23 cellular contexts compared by ENCODE assay signal in genomic region chr5:133993563-133993962, GRCh38. TPM values are rescaled to one million over a fixed set of nuclear protein-coding genes. Genes with fewer than 3 reads are reported as not detected.
DNase-seq lines count a peak whose midpoint lies in the region; ATAC-seq and TF ChIP-seq lines count a peak whose summit lies in the region.
"Had no signal": no experiment of that assay in that cellular context is flagged by ENCODE, and none has a peak within 500 bp of the region (broad histone marks: within the 10 kb centered on the region; RNA-seq: fewer than 3 reads in every experiment).

No MANE protein-coding gene starts in this region.

- peak overlapping the region in 3 of 10 experiments; percentile 53 to 64 (median 63); a peak in 6 of 20 replicates for H3K4me3 ChIP-seq in BLaER1 treated with 17β-estradiol and CSF1 and Interleukin-3, amounts not matched to agents 10 nM and 100 nM
- H3K4me3 ChIP-seq in osteoblast (ENCODE audit: insufficient read depth, low read length) (no peak overlapping the region), upper lobe of right lung (no peak overlapping the region)
- H3K4me3 ChIP-seq: esophagus muscularis mucosa, gastroesophageal sphincter, sigmoid colon had no signal

- H3K4me2 ChIP-seq in BLaER1 treated with 17β-estradiol and CSF1 and Interleukin-3, amounts not matched to agents 10 nM and 100 nM = peak overlapping the region; percentile 77 to 100 (median 97)
- H3K4me2 ChIP-seq in osteoblast (ENCODE audit: insufficient read depth, low read length) = peak overlapping the region; percentile 23

- peaks cover 27% of the 10 kb centered on the region for H3K36me3 Mint-ChIP-seq in activated CD8-positive, alpha-beta memory T cell treated with anti-CD3 and anti-CD28 coated beads, Interleukin-2, amount 10 ng/mL, durations not matched to agents 7 days and 5 days

- peaks cover 25% of the 10 kb centered on the region for H3K4me1 Mint-ChIP-seq in activated CD8-positive, alpha-beta memory T cell treated with anti-CD3 and anti-CD28 coated beads, Interleukin-2, amount 10 ng/mL, durations not matched to agents 7 days and 5 days

- H3K27me3 ChIP-seq in BLaER1 treated with 17β-estradiol and CSF1 and Interleukin-3, amounts not matched to agents 10 nM and 100 nM = no peaks in the 10 kb centered on the region
- H3K27me3 ChIP-seq in osteoblast (ENCODE audit: insufficient read depth, low read length) (no peaks in the 10 kb centered on the region), upper lobe of right lung (no peaks in the 10 kb centered on the region)
- H3K27me3 ChIP-seq: esophagus muscularis mucosa, gastroesophageal sphincter, sigmoid colon had no signal

- H3K36me3 ChIP-seq in BLaER1 treated with 17β-estradiol and CSF1 and Interleukin-3, amounts not matched to agents 10 nM and 100 nM = peaks cover 25 to 44% (median 39%) of the 10 kb centered on the region in 11 experiments
- H3K36me3 ChIP-seq in osteoblast (ENCODE audit: insufficient read depth, low read length) (peaks cover 29% of the 10 kb centered on the region), upper lobe of right lung (peaks cover 36% of the 10 kb centered on the region)

- peak overlapping the region in 4 of 11 experiments; percentile 1 to 76 (median 36); a peak in 4 of 22 replicates for H3K27ac ChIP-seq in BLaER1 treated with 17β-estradiol and CSF1 and Interleukin-3, amounts not matched to agents 10 nM and 100 nM
- H3K27ac ChIP-seq in VCaP (peak overlapping the region; percentile 78), osteoblast (ENCODE audit: low read depth, low read length) (no peak overlapping the region), upper lobe of right lung (no peak overlapping the region)

- H3K4me1 ChIP-seq in BLaER1 treated with 17β-estradiol and CSF1 and Interleukin-3, amounts not matched to agents 10 nM and 100 nM = peaks cover 88 to 100% (median 99%) of the 10 kb centered on the region in 10 experiments
- H3K4me1 ChIP-seq in osteoblast (ENCODE audit: insufficient read depth, low read length) (peaks cover 38% of the 10 kb centered on the region), upper lobe of right lung (peaks cover 44% of the 10 kb centered on the region)

- TF ChIP-seq CTCF in VCaP (conservative IDR thresholded peaks at IDR 0.05) = no peak
- no peak for TF ChIP-seq CTCF in osteoblast (IDR thresholded peaks at IDR 0.05; ENCODE audit: extremely low read depth, low read depth, low read length)
- TF ChIP-seq CTCF in upper lobe of right lung (IDR thresholded peaks at IDR 0.05) = no peak

- no peaks in the 10 kb centered on the region for H3K9me3 Mint-ChIP-seq in activated CD8-positive, alpha-beta memory T cell treated with anti-CD3 and anti-CD28 coated beads, Interleukin-2, amount 10 ng/mL, durations not matched to agents 7 days and 5 days (ENCODE audit: low read depth)
- H3K9me3 Mint-ChIP-seq: activated naive CD4-positive, alpha-beta T cell treated with anti-CD3 and anti-CD28 coated beads, Interleukin-2, amount 50 U/mL, for 24 hours; CD14-positive monocyte; effector memory CD8-positive, alpha-beta T cell; T-cell had no signal

- ATAC-seq in activated CD8-positive, alpha-beta memory T cell treated with anti-CD3 and anti-CD28 coated beads, Interleukin-2, amount 10 ng/mL, durations not matched to agents 7 days and 5 days = no peak
- no peak for ATAC-seq in upper lobe of right lung
- ATAC-seq: effector memory CD8-positive, alpha-beta T cell; gastroesophageal sphincter; T-cell had no signal

- intact Hi-C loops in upper lobe of right lung (cut with DNase I) = no loop called here

- H3K27ac Mint-ChIP-seq in activated CD8-positive, alpha-beta memory T cell treated with anti-CD3 and anti-CD28 coated beads, Interleukin-2, amount 10 ng/mL, durations not matched to agents 7 days and 5 days = peak overlapping the region; percentile 1
- H3K27ac Mint-ChIP-seq: activated naive CD4-positive, alpha-beta T cell treated with anti-CD3 and anti-CD28 coated beads, Interleukin-2, amount 50 U/mL, for 24 hours; T-cell had no signal

- CTCF ChIA-PET in activated CD8-positive, alpha-beta memory T cell treated with anti-CD3 and anti-CD28 coated beads, Interleukin-2, amount 10 ng/mL, durations not matched to agents 7 days and 5 days (lab: Charles Lee) = interaction anchor here (1.1 to 2.2 kb wide), 3 partner anchors 10 to 46 kb away, joined by 3 to 8 read pairs (median 5); no protein-coding TSS in a partner anchor

- no peaks in the 10 kb centered on the region for H3K27me3 Mint-ChIP-seq in activated CD8-positive, alpha-beta memory T cell treated with anti-CD3 and anti-CD28 coated beads, Interleukin-2, amount 10 ng/mL, durations not matched to agents 7 days and 5 days
- H3K27me3 Mint-ChIP-seq: activated naive CD4-positive, alpha-beta T cell treated with anti-CD3 and anti-CD28 coated beads, Interleukin-2, amount 50 U/mL, for 24 hours; effector memory CD8-positive, alpha-beta T cell; T-cell had no signal

- H3K4me3 Mint-ChIP-seq in activated CD8-positive, alpha-beta memory T cell treated with anti-CD3 and anti-CD28 coated beads, Interleukin-2, amount 10 ng/mL, durations not matched to agents 7 days and 5 days = no peak overlapping the region
- H3K4me3 Mint-ChIP-seq: activated naive CD4-positive, alpha-beta T cell treated with anti-CD3 and anti-CD28 coated beads, Interleukin-2, amount 50 U/mL, for 24 hours; CD14-positive monocyte; effector memory CD8-positive, alpha-beta T cell; T-cell had no signal

- H3K9me3 ChIP-seq in BLaER1 treated with 17β-estradiol and CSF1 and Interleukin-3, amounts not matched to agents 10 nM and 100 nM (replicated peaks in 1 of 11) = no peaks in the 10 kb centered on the region
- H3K9me3 ChIP-seq in osteoblast (ENCODE audit: low read depth, low read length) (no peaks in the 10 kb centered on the region), upper lobe of right lung (no peaks in the 10 kb centered on the region)
- H3K9me3 ChIP-seq: esophagus muscularis mucosa, gastroesophageal sphincter, sigmoid colon had no signal

- H2AFZ ChIP-seq in osteoblast (ENCODE audit: low read length) = no peak overlapping the region

- peak overlapping the region in 3 of 11 experiments; percentile 76 to 80 (median 77); a peak in 5 of 22 replicates for H3K9ac ChIP-seq in BLaER1 treated with 17β-estradiol and CSF1 and Interleukin-3, amounts not matched to agents 10 nM and 100 nM

- peaks cover 72 to 100% (median 100%) of the 10 kb centered on the region in 11 experiments for H4K20me1 ChIP-seq in BLaER1 treated with 17β-estradiol and CSF1 and Interleukin-3, amounts not matched to agents 10 nM and 100 nM
- peaks cover 79% of the 10 kb centered on the region for H4K20me1 ChIP-seq in osteoblast (ENCODE audit: insufficient read depth, low read length)

- DNase-seq in activated CD8-positive, alpha-beta memory T cell treated with anti-CD3 and anti-CD28 coated beads, Interleukin-2, amount 10 ng/mL, durations not matched to agents 7 days and 5 days = no peak
- DNase-seq in activated CD8-positive, alpha-beta memory T cell treated with anti-CD3 and anti-CD28 coated beads for 24 hours = no peak
- DNase-seq in osteoblast (ENCODE audit: insufficient read length, low spot score, missing footprints) (peak; percentile 60), NCI-H2196 treated with DMSO at 0.1 percent for 48 hours (lab: John Stamatoyannopoulos, UW; ENCODE audit: unreplicated experiment) (no peak), GF-D8 (lab: John Stamatoyannopoulos, UW) (no peak), upper lobe of right lung (no peak)
- DNase-seq: ACHN; activated CD4-positive, alpha-beta T cell treated with anti-CD3 and anti-CD28 coated beads for 1 hour; DMS 273 treated with DMSO at 0.1 percent for 48 hours; effector memory CD8-positive, alpha-beta T cell; H7; KG1; mesenchymal stem cell; NCI-H1694 treated with DMSO at 0.1 percent for 48 hours; SHP77; sigmoid colon; T-cell had no signal

- peaks cover 98% of the 10 kb centered on the region for H3K79me2 ChIP-seq in osteoblast (ENCODE audit: insufficient read depth, low read length)

RNA-seq across cellular contexts. Expression of gene VDAC1, which starts 11.2 kb away (rescaled TPM):
- total RNA-seq in activated CD8-positive, alpha-beta memory T cell treated with anti-CD3 and anti-CD28 coated beads, Interleukin-2, amount 10 ng/mL, durations not matched to agents 7 days and 5 days = 100 to 1,000 TPM; 204 to 258 TPM
- total RNA-seq in osteoblast = 236 and 264 TPM in 2 replicates
- total RNA-seq in upper lobe of right lung = 112 TPM

RNA-seq across cellular contexts. Expression of gene C5orf15, which starts 25.1 kb away (rescaled TPM):
- total RNA-seq in activated CD8-positive, alpha-beta memory T cell treated with anti-CD3 and anti-CD28 coated beads, Interleukin-2, amount 10 ng/mL, durations not matched to agents 7 days and 5 days = 10 to 100 TPM; 20.9 to 25.7 TPM
- 68.4 and 77.2 TPM in 2 replicates for total RNA-seq in osteoblast
- 33.4 TPM for total RNA-seq in upper lobe of right lung
